ENCODE assay signal across 20 cellular contexts in the genomic region with DNA sequence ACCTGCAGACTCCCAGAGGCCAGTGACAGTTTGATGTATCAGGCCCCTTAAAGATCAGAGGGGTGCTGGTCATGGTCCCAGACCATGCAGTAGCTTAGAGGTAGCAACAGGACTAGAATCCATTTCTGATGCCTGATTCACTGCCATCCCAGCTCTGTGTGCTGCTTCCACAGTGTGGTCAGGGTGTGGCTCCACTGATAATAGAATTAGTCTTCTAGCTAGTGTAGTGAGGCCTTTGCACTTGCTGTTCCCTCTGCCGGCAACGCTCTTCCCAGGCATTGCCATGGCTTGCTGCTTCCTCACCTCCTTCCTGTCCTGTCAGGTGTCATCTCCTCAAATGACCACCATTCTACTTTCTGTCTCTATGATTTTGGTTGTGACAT.
"Had no signal": no experiment of that assay in that cellular context is flagged by ENCODE, and none has a peak within 500 bp of the region (broad histone marks: within the 10 kb centered on the region; RNA-seq: fewer than 3 reads in every experiment).

No MANE protein-coding gene starts in this region.

- H3K36me3 ChIP-seq: brain microvascular endothelial cell, gastroesophageal sphincter had no signal

- H3K9me3 ChIP-seq: gastroesophageal sphincter, testis had no signal

- H3K4me3 ChIP-seq: gastroesophageal sphincter, testis had no signal

- H3K27ac ChIP-seq: brain microvascular endothelial cell, gastroesophageal sphincter, parathyroid adenoma, testis had no signal

- H3K27me3 ChIP-seq: brain microvascular endothelial cell, gastroesophageal sphincter, testis had no signal

- H3K4me1 ChIP-seq: testis had no signal

- ATAC-seq: gastroesophageal sphincter; naive thymus-derived CD8-positive, alpha-beta T cell; T-helper 17 cell; WTC11 had no signal

- DNase-seq: activated CD4-positive, alpha-beta T cell treated with anti-CD3 and anti-CD28 coated beads for 4 hours; activated CD8-positive, alpha-beta memory T cell treated with anti-CD3 and anti-CD28 coated beads, Interleukin-2, amount 50 U/mL, for 4 hours; activated CD8-positive, alpha-beta T cell treated with anti-CD3 and anti-CD28 coated beads for 36 hours; activated gamma-delta T cell treated with Interleukin-2 at 50 U/mL for 16 hours; activated naive CD8-positive, alpha-beta T cell treated with anti-CD3 and anti-CD28 coated beads, Interleukin-2, amount 10 ng/mL, durations not matched to agents 7 days and 5 days; activated T-cell treated with anti-CD3 and anti-CD28 coated beads, Interleukin-2, amount 50 U/mL, for 72 hours; anterior cingulate cortex; brain microvascular endothelial cell; cerebellar nuclear complex; mammary epithelial cell; naive thymus-derived CD8-positive, alpha-beta T cell; retina; stimulated activated CD4-positive, alpha-beta T cell treated with anti-CD3 and anti-CD28 coated beads, Interleukin-15, amount 100 ng/mL, for 24 hours; stimulated activated CD4-positive, alpha-beta T cell treated with anti-CD3 and anti-CD28 coated beads, Interleukin-4, amount 100 ng/mL, for 24 hours; stimulated activated CD8-positive, alpha-beta memory T cell treated with anti-CD3 and anti-CD28 coated beads, Interleukin-4, amount 100 ng/mL, for 48 hours; T-helper 17 cell; testis had no signal
